Comparison of ENCODE assay signal across 9 cellular contexts in the genomic region with DNA sequence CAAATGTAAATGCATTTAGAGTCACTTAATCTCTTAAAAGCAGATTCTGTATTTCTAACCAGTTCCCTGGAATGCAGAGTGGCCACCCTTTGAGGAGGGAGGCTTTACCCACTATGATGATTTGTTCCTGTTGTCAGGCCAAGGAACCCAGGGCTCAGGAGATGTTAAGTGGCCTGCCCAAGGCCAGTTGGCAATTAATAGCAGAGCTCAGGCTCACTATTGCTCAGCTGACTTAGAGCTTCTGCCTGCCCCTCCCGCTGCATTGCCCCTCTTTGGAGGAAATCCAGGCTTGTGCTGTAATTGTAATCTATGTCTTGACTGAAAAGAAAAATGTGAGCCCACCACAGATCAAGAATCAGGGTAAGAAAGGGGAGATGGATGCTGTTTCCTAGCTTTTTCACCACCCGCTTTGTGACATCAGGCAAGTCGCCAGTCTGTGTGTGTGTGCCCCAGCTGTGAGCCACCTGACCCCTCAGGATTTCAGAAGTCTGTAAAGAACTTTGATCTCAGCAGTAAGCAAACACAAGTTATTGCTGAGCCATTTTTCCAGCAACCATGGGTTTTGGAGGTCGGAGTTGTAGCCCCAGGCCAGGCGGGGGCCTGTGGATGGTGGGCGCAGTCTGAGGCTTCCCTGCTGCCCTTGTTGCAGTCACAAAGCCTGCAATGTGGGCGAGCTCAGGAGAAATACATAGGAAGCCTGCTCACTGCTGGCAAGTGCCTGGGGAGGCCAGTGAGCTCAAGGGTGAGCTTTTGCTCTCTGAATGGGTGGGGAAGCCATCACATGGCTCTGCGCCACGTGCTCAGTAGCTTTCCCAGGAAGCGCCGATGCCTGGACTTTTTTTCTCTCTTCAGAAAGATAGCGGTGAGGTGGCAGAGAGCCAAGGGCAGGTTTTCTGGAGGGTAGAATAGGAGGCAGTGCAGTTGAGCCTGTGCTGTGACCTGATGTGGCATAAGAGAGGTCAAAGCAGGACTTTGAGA. TPM values are rescaled to one million over a fixed set of nuclear protein-coding genes. Genes with fewer than 3 reads are reported as not detected.
DNase-seq lines count a peak whose midpoint lies in the region; ATAC-seq and TF ChIP-seq lines count a peak whose summit lies in the region.
"Had no signal": no experiment of that assay in that cellular context is flagged by ENCODE, and none has a peak within 500 bp of the region (broad histone marks: within the 10 kb centered on the region; RNA-seq: fewer than 3 reads in every experiment).

No MANE protein-coding gene starts in this region.

- H3K27ac ChIP-seq in HL-60 (replicated peaks), result peak overlapping the region; percentile 91
- peak overlapping the region; percentile 69 for H3K27ac ChIP-seq in PC-9
- H3K27ac ChIP-seq in left ventricle myocardium inferior (replicated peaks), result peak overlapping the region; percentile 69
- peak overlapping the region; percentile 38 to 75 (median 65) for H3K27ac ChIP-seq in stomach

- no peaks in the 10 kb centered on the region for H3K9me3 ChIP-seq in PC-9 (ENCODE audit: insufficient read depth, low read depth)
- H3K9me3 ChIP-seq in left ventricle myocardium inferior (replicated peaks), result peaks cover 2% of the 10 kb centered on the region
- no peaks in the 10 kb centered on the region for H3K9me3 ChIP-seq in stomach

- no peak overlapping the region for H2AFZ ChIP-seq in PC-9

- no peak for TF ChIP-seq CTCF in HL-60 (IDR thresholded peaks at IDR 0.05; ENCODE audit: insufficient read depth, low read length)
- no peak for TF ChIP-seq CTCF in PC-9 (conservative IDR thresholded peaks at IDR 0.05)
- TF ChIP-seq CTCF in left ventricle myocardium inferior (IDR thresholded peaks at IDR 0.05; ENCODE audit: borderline replicate concordance), result no peak
- TF ChIP-seq CTCF in stomach (IDR thresholded peaks at IDR 0.05), result no peak

- no peak for DNase-seq in HL-60 (ENCODE audit: low read depth in 1 of 2, low spot score in 1 of 2)
- DNase-seq in PC-9, result no peak
- peak; percentile 41 for DNase-seq in left ventricle myocardium inferior
- DNase-seq in stomach, result peak; percentile 62
- DNase-seq in NK-92 (lab: John Stamatoyannopoulos, UW; ENCODE audit: unreplicated experiment), result no peak
- DNase-seq in T-helper 9 cell, result no peak
- DNase-seq in activated T-cell treated with anti-CD3 and anti-CD28 coated beads for 4 hours, result no peak
- DNase-seq: activated gamma-delta T cell had no signal

- BruUV-seq in PC-9 (replicated peaks; lab: Mats Ljungman, UMichigan), result no TSS peak

- peak overlapping the region; percentile 6; the same call in 1 of the 2 replicates for H3K4me2 ChIP-seq in PC-9

- H3K9me2 ChIP-seq in PC-9 (ENCODE audit: insufficient read depth), result no peaks in the 10 kb centered on the region

- POLR2A ChIA-PET in PC-9 (lab: Charles Lee; ENCODE audit: unreplicated experiment), result no interaction called here

- H3K4me1 ChIP-seq in PC-9 (replicated peaks; ENCODE audit: insufficient read depth) (peaks cover 49% of the 10 kb centered on the region), left ventricle myocardium inferior (peaks cover 49% of the 10 kb centered on the region), stomach (peaks cover 40 to 76% (median 71%) of the 10 kb centered on the region in 4 donors)

- H3K4me3 ChIP-seq in HL-60 (replicated peaks; ENCODE audit: insufficient read depth, low read length) (no peak overlapping the region), PC-9 (no peak overlapping the region), left ventricle myocardium inferior (no peak overlapping the region), stomach (no peak overlapping the region)

- H3K27me3 ChIP-seq in HL-60 (ENCODE audit: insufficient read depth, poor library complexity, severe bottlenecking) (no peaks in the 10 kb centered on the region), PC-9 (ENCODE audit: insufficient read depth, low read depth) (no peaks in the 10 kb centered on the region), left ventricle myocardium inferior (ENCODE audit: low read depth) (peaks cover 81% of the 10 kb centered on the region), stomach (peaks cover 0 to 14% (median 5%) of the 10 kb centered on the region in 3 donors)

- intact Hi-C loops in PC-9 (cut with micrococcal nuclease; ENCODE audit: unreplicated experiment) (no loop called here), left ventricle myocardium inferior (cut with micrococcal nuclease) (no loop called here), stomach (cut with DNase I; ENCODE audit: low total_unique reads) (no loop called here)

- H3K79me2 ChIP-seq in PC-9 (ENCODE audit: low read depth), result peaks cover 88% of the 10 kb centered on the region

- H4K20me1 ChIP-seq in PC-9 (ENCODE audit: insufficient read depth), result no peaks in the 10 kb centered on the region; the same call in 1 of the 2 replicates

- CTCF ChIA-PET in PC-9 (lab: Charles Lee), result no interaction called here

- TF ChIP-seq POLR2A in stomach (IDR thresholded peaks at IDR 0.05), result no peak

- ATAC-seq in HG02798 (IDR thresholded peaks at IDR 0.05; ENCODE audit: poor library complexity, unreplicated experiment), result no peak

- TF ChIP-seq EP300 in stomach (IDR thresholded peaks at IDR 0.05), result no peak

- 36 to 49% (median 44%) methylated on average over 12 of the region's 12 CpGs for WGBS in stomach, 5 donors

- H3F3A ChIP-seq in PC-9 (ENCODE audit: insufficient read depth, low read depth), result peaks cover 25% of the 10 kb centered on the region; the same call in 1 of the 2 replicates

- H3K36me3 ChIP-seq in PC-9 (ENCODE audit: low read depth), result no peaks in the 10 kb centered on the region
- no peaks in the 10 kb centered on the region for H3K36me3 ChIP-seq in left ventricle myocardium inferior
- no peaks in the 10 kb centered on the region for H3K36me3 ChIP-seq in stomach

RNA-seq across cellular contexts. Expression of a gene that starts 6.0 kb away (rescaled TPM):
- total RNA-seq in PC-9 (2021), result 10.0 and 11.8 TPM in 2 replicates
- total RNA-seq in left ventricle myocardium inferior, result 2.7 TPM
- total RNA-seq in stomach, result 10 to 100 TPM; 16.7 to 36.8 (median 22.2) TPM
- 10 to 100 TPM in 1 of 3 donors, 1 to 10 TPM in 2; 5.6 to 11.6 (median 7.4) TPM for polyA plus RNA-seq in stomach

Comparison
In these comparisons a context has a peak if more than half of its experiments do, and no peak if none do; other contexts are left out.
1. DNase-seq: peak in left ventricle myocardium inferior (single experiment) and stomach (single experiment); none in HL-60 (0 of 2), PC-9 (0 of 2), NK-92 (single experiment), T-helper 9 cell (single experiment) and activated T-cell treated with anti-CD3 and anti-CD28 coated beads for 4 hours (single experiment).
2. Peak in every context shown above with its lines, with median percentiles within 50 percentile points of each other: H3K27ac ChIP-seq.